ENCODE assay signal across 15 cellular contexts in the genomic region with DNA sequence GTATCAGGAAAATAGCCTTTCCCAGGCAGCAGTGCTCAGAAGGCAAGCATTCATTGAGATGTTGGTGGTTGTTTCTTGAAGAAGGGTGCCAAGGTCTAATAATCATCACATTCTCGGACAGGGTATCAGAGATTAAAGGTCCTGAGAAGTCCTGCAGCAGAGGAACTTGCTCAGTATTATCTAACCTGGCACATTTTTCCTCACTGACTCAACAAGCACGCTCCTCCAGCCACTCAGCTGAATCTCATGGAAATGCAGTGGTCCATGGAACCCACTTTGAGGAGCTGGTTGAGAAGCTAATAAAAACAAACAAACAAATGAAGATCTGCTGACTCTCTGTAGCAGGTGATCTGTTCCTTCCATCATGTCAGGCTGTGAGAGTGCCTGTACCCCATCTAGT.
"Had no signal": no experiment of that assay in that cellular context is flagged by ENCODE, and none has a peak within 500 bp of the region (broad histone marks: within the 10 kb centered on the region; RNA-seq: fewer than 3 reads in every experiment).

No MANE protein-coding gene starts in this region.

- DNase-seq: activated CD4-positive, alpha-beta T cell treated with anti-CD3 and anti-CD28 coated beads, Interleukin-2, amount 50 U/mL, for 4 hours; activated T-cell treated with anti-CD3 and anti-CD28 coated beads, Interleukin-2, amount 50 U/mL, for 1 hour; foreskin melanocyte; heart left ventricle; left lung; psoas muscle; stimulated activated naive CD8-positive, alpha-beta T cell treated with anti-CD3 and anti-CD28 coated beads, Interleukin-15, amount 100 ng/mL, for 72 hours; T-helper 17 cell; thyroid gland; uterus had no signal

- H3K36me3 ChIP-seq: heart left ventricle, left lung, thyroid gland, uterus had no signal

- H3K27ac Mint-ChIP-seq: activated naive CD4-positive, alpha-beta T cell treated with anti-CD3 and anti-CD28 coated beads, Interleukin-2, amount 50 U/mL, for 72 hours; natural killer cell treated with Interleukin-12 subunit alpha and Interleukin-12 subunit beta and Interleukin-15 and Interleukin-18, amount 100 ng/mL, for 72 hours; stimulated activated naive CD8-positive, alpha-beta T cell treated with anti-CD3 and anti-CD28 coated beads, Interleukin-15, amount 100 ng/mL, for 72 hours; T-helper 17 cell had no signal

- H3K4me1 ChIP-seq: heart left ventricle, left lung, psoas muscle, thyroid gland had no signal

- H3K27ac ChIP-seq: heart left ventricle, left lung, psoas muscle, thyroid gland, uterus had no signal

- H3K27me3 Mint-ChIP-seq: natural killer cell treated with Interleukin-12 subunit alpha and Interleukin-12 subunit beta and Interleukin-15 and Interleukin-18, amount 100 ng/mL, for 72 hours; stimulated activated naive CD8-positive, alpha-beta T cell treated with anti-CD3 and anti-CD28 coated beads, Interleukin-15, amount 100 ng/mL, for 72 hours had no signal

- ATAC-seq: activated naive CD4-positive, alpha-beta T cell treated with anti-CD3 and anti-CD28 coated beads, Interleukin-2, amount 50 U/mL, for 72 hours; heart left ventricle; left lung; natural killer cell treated with Interleukin-12 subunit alpha and Interleukin-12 subunit beta and Interleukin-15 and Interleukin-18, amount 100 ng/mL, for 72 hours; psoas muscle; sciatic nerve; stimulated activated naive CD8-positive, alpha-beta T cell treated with anti-CD3 and anti-CD28 coated beads, Interleukin-15, amount 100 ng/mL, for 72 hours; T-helper 17 cell had no signal

- H3K9me3 ChIP-seq: heart left ventricle, left lung, psoas muscle, thyroid gland, uterus had no signal

- H3K9me3 Mint-ChIP-seq: activated naive CD4-positive, alpha-beta T cell treated with anti-CD3 and anti-CD28 coated beads, Interleukin-2, amount 50 U/mL, for 72 hours; natural killer cell treated with Interleukin-12 subunit alpha and Interleukin-12 subunit beta and Interleukin-15 and Interleukin-18, amount 100 ng/mL, for 72 hours; stimulated activated naive CD8-positive, alpha-beta T cell treated with anti-CD3 and anti-CD28 coated beads, Interleukin-15, amount 100 ng/mL, for 72 hours had no signal

- H3K4me1 Mint-ChIP-seq: stimulated activated naive CD8-positive, alpha-beta T cell treated with anti-CD3 and anti-CD28 coated beads, Interleukin-15, amount 100 ng/mL, for 72 hours; T-helper 17 cell had no signal

- FAIRE-seq: bronchial epithelial cell, TTC549 had no signal

- H3K4me3 Mint-ChIP-seq: natural killer cell treated with Interleukin-12 subunit alpha and Interleukin-12 subunit beta and Interleukin-15 and Interleukin-18, amount 100 ng/mL, for 72 hours; stimulated activated naive CD8-positive, alpha-beta T cell treated with anti-CD3 and anti-CD28 coated beads, Interleukin-15, amount 100 ng/mL, for 72 hours; T-helper 17 cell had no signal

- H3K4me3 ChIP-seq: heart left ventricle, left lung, psoas muscle, thyroid gland, uterus had no signal

- H3K27me3 ChIP-seq: heart left ventricle, left lung, thyroid gland, uterus had no signal

- H3K36me3 Mint-ChIP-seq: activated naive CD4-positive, alpha-beta T cell treated with anti-CD3 and anti-CD28 coated beads, Interleukin-2, amount 50 U/mL, for 72 hours; natural killer cell treated with Interleukin-12 subunit alpha and Interleukin-12 subunit beta and Interleukin-15 and Interleukin-18, amount 100 ng/mL, for 72 hours had no signal
